Comparison of ENCODE assay signal across 20 cellular contexts in genomic region chr1:108955111-108955510, GRCh38.
"Had no signal": no experiment of that assay in that cellular context is flagged by ENCODE, and none has a peak within 500 bp of the region (broad histone marks: within the 10 kb centered on the region; RNA-seq: fewer than 3 reads in every experiment).

No MANE protein-coding gene starts in this region.

- H3K4me1 ChIP-seq: SJSA1 had no signal

- H3K27ac ChIP-seq: SJSA1, SK-N-MC had no signal

- H3K27me3 Mint-ChIP-seq: IgD-negative memory B cell had no signal

- H3K27ac Mint-ChIP-seq: IgD-negative memory B cell had no signal

- H3K4me3 Mint-ChIP-seq: IgD-negative memory B cell had no signal

- ATAC-seq: HepG2 had no signal

- H3K9me3 Mint-ChIP-seq: IgD-negative memory B cell had no signal

- H3K27me3 ChIP-seq: SJSA1 had no signal

- H3K4me3 ChIP-seq: SJSA1, SK-N-MC had no signal

- H3K9me3 ChIP-seq: SJSA1 had no signal

- DNase-seq: KBM-7, MV-4-11, NCI-H1048, NCI-H1105, NCI-H1417, NCI-H1436 treated with DMSO at 0.1 percent for 48 hours, NCI-H1694, NCI-H1930, NCI-H2081, NCI-H2107, NCI-H2227 treated with DMSO at 0.1 percent for 48 hours, NCI-H526 treated with DMSO at 0.1 percent for 48 hours, NCI-H748 treated with DMSO at 0.1 percent for 48 hours, Right ventricle myocardium superior, RPMI8226, SIG-M5 had no signal
